Comparison of ENCODE assay signal across 2 cellular contexts in genomic region chr19:17654993-17655392, GRCh38.
TF ChIP-seq lines count a peak whose summit lies in the region.

No MANE protein-coding gene starts in this region.

TF ChIP-seq in SK-N-SH, 30 proteins besides CTCF, POLR2A, EP300 and RAD21:
- TF ChIP-seq NFIC (IDR thresholded peaks at IDR 0.05; ENCODE audit: borderline replicate concordance) (no peak), TAF1 (IDR thresholded peaks at IDR 0.05; ENCODE audit: borderline replicate concordance, low read depth, low read length) (no peak), GABPA (IDR thresholded peaks at IDR 0.05; ENCODE audit: low read depth) (no peak), FOXJ3 (CRISPR knock-in tag; IDR thresholded peaks at IDR 0.05) (no peak), RCOR1 (IDR thresholded peaks at IDR 0.05; ENCODE audit: low read length) (no peak), MAX (IDR thresholded peaks at IDR 0.05; ENCODE audit: low read depth) (no peak), MXI1 (IDR thresholded peaks at IDR 0.05; ENCODE audit: low read depth, low read length) (no peak), JUND (IDR thresholded peaks at IDR 0.05) (no peak), TCF12 (IDR thresholded peaks at IDR 0.05) (no peak), SMC3 (IDR thresholded peaks at IDR 0.05; ENCODE audit: low read depth, low read length) (no peak), YY1 (IDR thresholded peaks at IDR 0.05; ENCODE audit: low read depth) (no peak), CHD2 (IDR thresholded peaks at IDR 0.05; ENCODE audit: low read length, partially characterized antibody) (no peak), TEAD4 (IDR thresholded peaks at IDR 0.05; ENCODE audit: borderline replicate concordance, insufficient read depth) (no peak)
- TF ChIP-seq, protein P1, sequence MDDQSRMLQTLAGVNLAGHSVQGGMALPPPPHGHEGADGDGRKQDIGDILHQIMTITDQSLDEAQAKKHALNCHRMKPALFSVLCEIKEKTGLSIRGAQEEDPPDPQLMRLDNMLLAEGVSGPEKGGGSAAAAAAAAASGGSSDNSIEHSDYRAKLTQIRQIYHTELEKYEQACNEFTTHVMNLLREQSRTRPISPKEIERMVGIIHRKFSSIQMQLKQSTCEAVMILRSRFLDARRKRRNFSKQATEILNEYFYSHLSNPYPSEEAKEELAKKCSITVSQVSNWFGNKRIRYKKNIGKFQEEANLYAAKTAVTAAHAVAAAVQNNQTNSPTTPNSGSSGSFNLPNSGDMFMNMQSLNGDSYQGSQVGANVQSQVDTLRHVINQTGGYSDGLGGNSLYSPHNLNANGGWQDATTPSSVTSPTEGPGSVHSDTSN (IDR thresholded peaks at IDR 0.05), result no peak
TF ChIP-seq in SK-N-SH: peak in this region for 0.

TF ChIP-seq in SK-N-SH treated with all-trans-retinoic acid at 6 μM for 48 hours, 23 proteins besides CTCF, POLR2A, EP300 and RAD21:
- TF ChIP-seq ESRRG (CRISPR knock-in tag; IDR thresholded peaks at IDR 0.05) (no peak), ZFP30 (CRISPR knock-in tag; IDR thresholded peaks at IDR 0.05) (no peak), BACH2 (CRISPR knock-in tag; IDR thresholded peaks at IDR 0.05; ENCODE audit: borderline replicate concordance) (no peak), CSDC2 (CRISPR knock-in tag; IDR thresholded peaks at IDR 0.05) (no peak), ZNF8 (CRISPR knock-in tag; IDR thresholded peaks at IDR 0.05) (no peak), TOX (CRISPR knock-in tag; IDR thresholded peaks at IDR 0.05; ENCODE audit: borderline replicate concordance) (no peak), SNAI2 (CRISPR knock-in tag; IDR thresholded peaks at IDR 0.05) (no peak), GLIS3 (CRISPR knock-in tag; IDR thresholded peaks at IDR 0.05) (no peak), PATZ1 (CRISPR knock-in tag; IDR thresholded peaks at IDR 0.05; ENCODE audit: borderline replicate concordance) (no peak), RARB (CRISPR knock-in tag; IDR thresholded peaks at IDR 0.05) (no peak), ZNF565 (CRISPR knock-in tag; conservative IDR thresholded peaks at IDR 0.05; ENCODE audit: low read depth) (no peak)
- TF ChIP-seq, protein P2, sequence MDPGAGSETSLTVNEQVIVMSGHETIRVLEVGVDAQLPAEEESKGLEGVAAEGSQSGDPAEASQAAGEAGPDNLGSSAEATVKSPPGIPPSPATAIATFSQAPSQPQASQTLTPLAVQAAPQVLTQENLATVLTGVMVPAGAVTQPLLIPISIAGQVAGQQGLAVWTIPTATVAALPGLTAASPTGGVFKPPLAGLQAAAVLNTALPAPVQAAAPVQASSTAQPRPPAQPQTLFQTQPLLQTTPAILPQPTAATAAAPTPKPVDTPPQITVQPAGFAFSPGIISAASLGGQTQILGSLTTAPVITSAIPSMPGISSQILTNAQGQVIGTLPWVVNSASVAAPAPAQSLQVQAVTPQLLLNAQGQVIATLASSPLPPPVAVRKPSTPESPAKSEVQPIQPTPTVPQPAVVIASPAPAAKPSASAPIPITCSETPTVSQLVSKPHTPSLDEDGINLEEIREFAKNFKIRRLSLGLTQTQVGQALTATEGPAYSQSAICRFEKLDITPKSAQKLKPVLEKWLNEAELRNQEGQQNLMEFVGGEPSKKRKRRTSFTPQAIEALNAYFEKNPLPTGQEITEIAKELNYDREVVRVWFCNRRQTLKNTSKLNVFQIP (CRISPR knock-in tag; IDR thresholded peaks at IDR 0.05; ENCODE audit: borderline replicate concordance, low read depth), result no peak
- TF ChIP-seq, protein P3, sequence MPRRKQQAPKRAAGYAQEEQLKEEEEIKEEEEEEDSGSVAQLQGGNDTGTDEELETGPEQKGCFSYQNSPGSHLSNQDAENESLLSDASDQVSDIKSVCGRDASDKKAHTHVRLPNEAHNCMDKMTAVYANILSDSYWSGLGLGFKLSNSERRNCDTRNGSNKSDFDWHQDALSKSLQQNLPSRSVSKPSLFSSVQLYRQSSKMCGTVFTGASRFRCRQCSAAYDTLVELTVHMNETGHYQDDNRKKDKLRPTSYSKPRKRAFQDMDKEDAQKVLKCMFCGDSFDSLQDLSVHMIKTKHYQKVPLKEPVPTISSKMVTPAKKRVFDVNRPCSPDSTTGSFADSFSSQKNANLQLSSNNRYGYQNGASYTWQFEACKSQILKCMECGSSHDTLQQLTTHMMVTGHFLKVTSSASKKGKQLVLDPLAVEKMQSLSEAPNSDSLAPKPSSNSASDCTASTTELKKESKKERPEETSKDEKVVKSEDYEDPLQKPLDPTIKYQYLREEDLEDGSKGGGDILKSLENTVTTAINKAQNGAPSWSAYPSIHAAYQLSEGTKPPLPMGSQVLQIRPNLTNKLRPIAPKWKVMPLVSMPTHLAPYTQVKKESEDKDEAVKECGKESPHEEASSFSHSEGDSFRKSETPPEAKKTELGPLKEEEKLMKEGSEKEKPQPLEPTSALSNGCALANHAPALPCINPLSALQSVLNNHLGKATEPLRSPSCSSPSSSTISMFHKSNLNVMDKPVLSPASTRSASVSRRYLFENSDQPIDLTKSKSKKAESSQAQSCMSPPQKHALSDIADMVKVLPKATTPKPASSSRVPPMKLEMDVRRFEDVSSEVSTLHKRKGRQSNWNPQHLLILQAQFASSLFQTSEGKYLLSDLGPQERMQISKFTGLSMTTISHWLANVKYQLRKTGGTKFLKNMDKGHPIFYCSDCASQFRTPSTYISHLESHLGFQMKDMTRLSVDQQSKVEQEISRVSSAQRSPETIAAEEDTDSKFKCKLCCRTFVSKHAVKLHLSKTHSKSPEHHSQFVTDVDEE (CRISPR knock-in tag; IDR thresholded peaks at IDR 0.05), result no peak
- TF ChIP-seq, protein P4, sequence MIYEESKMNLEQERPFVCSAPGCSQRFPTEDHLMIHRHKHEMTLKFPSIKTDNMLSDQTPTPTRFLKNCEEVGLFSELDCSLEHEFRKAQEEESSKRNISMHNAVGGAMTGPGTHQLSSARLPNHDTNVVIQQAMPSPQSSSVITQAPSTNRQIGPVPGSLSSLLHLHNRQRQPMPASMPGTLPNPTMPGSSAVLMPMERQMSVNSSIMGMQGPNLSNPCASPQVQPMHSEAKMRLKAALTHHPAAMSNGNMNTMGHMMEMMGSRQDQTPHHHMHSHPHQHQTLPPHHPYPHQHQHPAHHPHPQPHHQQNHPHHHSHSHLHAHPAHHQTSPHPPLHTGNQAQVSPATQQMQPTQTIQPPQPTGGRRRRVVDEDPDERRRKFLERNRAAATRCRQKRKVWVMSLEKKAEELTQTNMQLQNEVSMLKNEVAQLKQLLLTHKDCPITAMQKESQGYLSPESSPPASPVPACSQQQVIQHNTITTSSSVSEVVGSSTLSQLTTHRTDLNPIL (CRISPR knock-in tag; IDR thresholded peaks at IDR 0.05; ENCODE audit: low read depth), result no peak
- TF ChIP-seq, protein P5, sequence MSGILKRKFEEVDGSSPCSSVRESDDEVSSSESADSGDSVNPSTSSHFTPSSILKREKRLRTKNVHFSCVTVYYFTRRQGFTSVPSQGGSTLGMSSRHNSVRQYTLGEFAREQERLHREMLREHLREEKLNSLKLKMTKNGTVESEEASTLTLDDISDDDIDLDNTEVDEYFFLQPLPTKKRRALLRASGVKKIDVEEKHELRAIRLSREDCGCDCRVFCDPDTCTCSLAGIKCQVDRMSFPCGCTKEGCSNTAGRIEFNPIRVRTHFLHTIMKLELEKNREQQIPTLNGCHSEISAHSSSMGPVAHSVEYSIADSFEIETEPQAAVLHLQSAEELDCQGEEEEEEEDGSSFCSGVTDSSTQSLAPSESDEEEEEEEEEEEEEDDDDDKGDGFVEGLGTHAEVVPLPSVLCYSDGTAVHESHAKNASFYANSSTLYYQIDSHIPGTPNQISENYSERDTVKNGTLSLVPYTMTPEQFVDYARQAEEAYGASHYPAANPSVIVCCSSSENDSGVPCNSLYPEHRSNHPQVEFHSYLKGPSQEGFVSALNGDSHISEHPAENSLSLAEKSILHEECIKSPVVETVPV (CRISPR knock-in tag; IDR thresholded peaks at IDR 0.05), result no peak
